ENCODE assay signal across 11 cellular contexts in the genomic region with DNA sequence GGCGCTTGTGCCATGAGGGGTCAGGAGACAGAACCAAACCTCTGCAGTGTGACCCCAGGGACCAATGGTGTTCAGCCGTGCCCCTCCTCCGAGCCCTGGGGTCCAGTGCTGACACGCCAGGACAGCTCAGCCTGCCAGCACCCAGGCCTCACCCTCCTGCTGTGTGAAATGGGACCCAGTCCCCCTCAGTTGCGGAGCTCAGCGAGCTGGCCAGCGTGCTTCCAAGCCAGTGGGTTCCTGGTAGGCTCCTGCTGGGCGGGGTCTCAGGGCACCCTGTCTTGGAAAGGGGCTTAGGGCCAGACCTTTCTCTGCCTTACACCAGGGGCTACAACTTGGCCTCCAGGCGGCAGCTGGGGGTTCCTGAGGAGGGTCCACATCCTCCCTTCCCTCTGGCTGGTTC. TPM values are rescaled to one million over a fixed set of nuclear protein-coding genes. Genes with fewer than 3 reads are reported as not detected.
DNase-seq lines count a peak whose midpoint lies in the region; ATAC-seq and TF ChIP-seq lines count a peak whose summit lies in the region.
"Had no signal": no experiment of that assay in that cellular context is flagged by ENCODE, and none has a peak within 500 bp of the region (broad histone marks: within the 10 kb centered on the region; RNA-seq: fewer than 3 reads in every experiment).

No MANE protein-coding gene starts in this region.

- no peaks in the 10 kb centered on the region for H3K36me3 Mint-ChIP-seq in natural killer cell

- H3K27ac Mint-ChIP-seq in stimulated activated naive CD8-positive, alpha-beta T cell treated with anti-CD3 and anti-CD28 coated beads, Interleukin-15, amount 100 ng/mL, for 72 hours: peak overlapping the region in 1 of 2 donors; percentile 54
- H3K27ac Mint-ChIP-seq in natural killer cell: peak overlapping the region; percentile 99 to 100

- intact Hi-C loops in natural killer cell (cut with micrococcal nuclease) (no loop called here), posterior cingulate gyrus (cut with DNase I) (loop anchor here (10.0 kb wide), 1 partner anchor 148 kb away; a partner anchor contains a TSS)

- no peak for TF ChIP-seq CTCF in natural killer cell (IDR thresholded peaks at IDR 0.05)
- TF ChIP-seq CTCF in GM13976 (IDR thresholded peaks at IDR 0.05; ENCODE audit: borderline replicate concordance, control extremely low read depth, extremely low read depth, insufficient read depth, missing control alignments): no peak

- H3K4me1 Mint-ChIP-seq in stimulated activated naive CD8-positive, alpha-beta T cell treated with anti-CD3 and anti-CD28 coated beads, Interleukin-15, amount 100 ng/mL, for 72 hours: peaks cover 75% of the 10 kb centered on the region
- peaks cover 49 to 62% of the 10 kb centered on the region in 2 donors for H3K4me1 Mint-ChIP-seq in natural killer cell

- ATAC-seq in stimulated activated naive CD8-positive, alpha-beta T cell treated with anti-CD3 and anti-CD28 coated beads, Interleukin-15, amount 100 ng/mL, for 72 hours: no peak
- ATAC-seq in stimulated activated naive CD8-positive, alpha-beta T cell treated with anti-CD3 and anti-CD28 coated beads, Interleukin-15, Interleukin-2, amounts not matched to agents 100 U/mL and 50 U/mL, for 24 hours: no peak
- ATAC-seq in natural killer cell: no peak
- ATAC-seq in GM18517 (IDR thresholded peaks at IDR 0.05; ENCODE audit: unreplicated experiment): no peak
- ATAC-seq in GM19023 (IDR thresholded peaks at IDR 0.05; ENCODE audit: unreplicated experiment): no peak

- no peak for DNase-seq in stimulated activated naive CD8-positive, alpha-beta T cell treated with anti-CD3 and anti-CD28 coated beads, Interleukin-15, amount 100 ng/mL, for 72 hours
- no peak for DNase-seq in stimulated activated naive CD8-positive, alpha-beta T cell treated with anti-CD3 and anti-CD28 coated beads, Interleukin-15, Interleukin-2, amounts not matched to agents 100 U/mL and 50 U/mL, for 24 hours
- DNase-seq in natural killer cell (no peak), posterior cingulate gyrus (no peak), GM13976 (ENCODE audit: low spot score) (no peak)
- DNase-seq: NCI-H226, SK-N-SH had no signal

- peak overlapping the region; percentile 91 to 95 for H3K4me3 Mint-ChIP-seq in stimulated activated naive CD8-positive, alpha-beta T cell treated with anti-CD3 and anti-CD28 coated beads, Interleukin-15, amount 100 ng/mL, for 72 hours
- peak overlapping the region; percentile 98 for H3K4me3 Mint-ChIP-seq in natural killer cell

- no peaks in the 10 kb centered on the region for H3K27me3 Mint-ChIP-seq in stimulated activated naive CD8-positive, alpha-beta T cell treated with anti-CD3 and anti-CD28 coated beads, Interleukin-15, amount 100 ng/mL, for 72 hours
- H3K27me3 Mint-ChIP-seq in natural killer cell (ENCODE audit: low read depth in 2 of 2): no peaks in the 10 kb centered on the region

- in situ Hi-C loops in GM13976 (cut with MboI; ENCODE audit: low sequenced_read_pairs, unreplicated experiment): no loop called here

- H3K27ac ChIP-seq in cingulate gyrus (ENCODE audit: low read depth, low read length): peak overlapping the region; percentile 54

- no peaks in the 10 kb centered on the region for H3K9me3 Mint-ChIP-seq in stimulated activated naive CD8-positive, alpha-beta T cell treated with anti-CD3 and anti-CD28 coated beads, Interleukin-15, amount 100 ng/mL, for 72 hours
- H3K9me3 Mint-ChIP-seq in natural killer cell: no peaks in the 10 kb centered on the region

RNA-seq across cellular contexts. Expression of a gene that starts 4.4 kb away (rescaled TPM):
- 100 to 1,000 TPM; 297 to 394 (median 359) TPM for total RNA-seq in natural killer cell

RNA-seq across cellular contexts. Expression of a gene that starts 16.3 kb away (rescaled TPM):
- total RNA-seq in natural killer cell: 1 to 10 TPM in 2 of 3 donors, under 1 TPM in 1; 0.75 to 2.2 (median 1.8) TPM
- total RNA-seq: LHCN-M2 had no signal
